ENCODE assay signal across 14 cellular contexts in the genomic region with DNA sequence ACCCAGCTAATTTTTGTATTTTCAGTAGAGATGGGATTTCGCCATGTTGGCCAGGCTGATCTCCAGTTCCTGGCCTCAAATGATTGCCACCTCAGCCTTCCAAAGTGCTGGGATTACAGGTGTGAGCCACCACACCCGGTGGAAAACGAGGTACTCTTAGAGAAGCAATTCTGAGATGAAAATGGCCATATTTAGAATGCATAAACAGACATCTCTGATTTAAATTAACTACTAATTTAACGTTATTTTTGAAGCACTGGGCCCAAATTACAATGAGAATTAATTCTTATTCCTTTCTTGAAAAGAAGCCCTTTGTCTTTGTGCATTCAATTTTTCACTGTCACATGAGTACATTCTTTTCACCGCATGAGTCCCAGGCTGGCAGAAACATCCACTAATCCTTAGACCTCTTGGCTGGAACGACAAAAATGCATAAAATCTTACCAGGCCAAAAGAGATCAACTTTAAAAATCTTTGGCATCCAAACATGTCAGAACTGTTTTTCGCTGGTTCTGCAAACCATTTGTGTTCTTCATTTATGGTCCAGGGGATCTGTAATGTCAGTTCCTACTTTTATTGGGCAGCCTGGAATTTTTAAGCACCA.
DNase-seq lines count a peak whose midpoint lies in the region; TF ChIP-seq lines count a peak whose summit lies in the region.
"Had no signal": no experiment of that assay in that cellular context is flagged by ENCODE, and none has a peak within 500 bp of the region (broad histone marks: within the 10 kb centered on the region; RNA-seq: fewer than 3 reads in every experiment).

No MANE protein-coding gene starts in this region.

- H3K9me2 ChIP-seq in OCI-LY7 (ENCODE audit: insufficient read depth, low read length) = no peaks in the 10 kb centered on the region

- no peaks in the 10 kb centered on the region for H3K27me3 ChIP-seq in OCI-LY3 (ENCODE audit: low read depth, low read length)
- H3K27me3 ChIP-seq: neutrophil had no signal

- H3K4me2 ChIP-seq in OCI-LY3 (ENCODE audit: low read length) (peak overlapping the region; percentile 64), OCI-LY7 (ENCODE audit: low read length) (no peak overlapping the region)

- H3K4me3 Mint-ChIP-seq in osteocyte (ENCODE audit: unreplicated experiment) = no peak overlapping the region
- no peak overlapping the region for H3K4me3 Mint-ChIP-seq in progenitor cell of endocrine pancreas (ENCODE audit: low read depth)
- H3K4me3 Mint-ChIP-seq: CD4-positive, CD25-positive, alpha-beta regulatory T cell; T-cell had no signal

- peak; percentile 51 for DNase-seq in AG20443 (ENCODE audit: low spot score)
- no peak for DNase-seq in osteocyte (ENCODE audit: extremely low spot score, unreplicated experiment)
- no peak for DNase-seq in activated effector memory CD4-positive, alpha-beta T cell treated with Interleukin-2 at 50 U/mL for 16 hours
- DNase-seq in stimulated activated naive CD4-positive, alpha-beta T cell treated with Interleukin-2 at 50 U/mL for 16 hours (lab: John Stamatoyannopoulos, UW) = no peak
- no peak for DNase-seq in OCI-LY7 (ENCODE audit: low spot score)
- no peak for DNase-seq in progenitor cell of endocrine pancreas (ENCODE audit: low spot score, unreplicated experiment)
- DNase-seq: activated CD8-positive, alpha-beta memory T cell treated with anti-CD3 and anti-CD28 coated beads, Interleukin-2, amount 50 U/mL, for 48 hours; cortex of kidney had no signal

- H3K36me3 ChIP-seq in OCI-LY3 (replicated peaks; ENCODE audit: low read depth, low read length) (peaks cover 9% of the 10 kb centered on the region), OCI-LY7 (ENCODE audit: insufficient read depth, low read length) (no peaks in the 10 kb centered on the region)
- H3K36me3 ChIP-seq: neutrophil had no signal

- no peaks in the 10 kb centered on the region for H3K9me3 ChIP-seq in OCI-LY3 (ENCODE audit: insufficient read depth, low read length)
- H3K9me3 ChIP-seq in OCI-LY7 (ENCODE audit: low read length) = no peaks in the 10 kb centered on the region
- H3K9me3 ChIP-seq: neutrophil had no signal

- H2AFZ ChIP-seq in OCI-LY3 (ENCODE audit: low read depth, low read length) (peak overlapping the region; percentile 33; the same call in 1 of the 2 replicates), OCI-LY7 (ENCODE audit: low read length) (no peak overlapping the region)

- no TSS peak for BruUV-seq in OCI-LY7 (replicated peaks; lab: Mats Ljungman, UMichigan)

- no peaks in the 10 kb centered on the region for H3K27me3 Mint-ChIP-seq in osteocyte (ENCODE audit: unreplicated experiment)
- no peaks in the 10 kb centered on the region for H3K27me3 Mint-ChIP-seq in progenitor cell of endocrine pancreas

- H3K9me3 Mint-ChIP-seq in osteocyte (ENCODE audit: unreplicated experiment) = no peaks in the 10 kb centered on the region
- no peaks in the 10 kb centered on the region for H3K9me3 Mint-ChIP-seq in progenitor cell of endocrine pancreas (ENCODE audit: low read depth)
- H3K9me3 Mint-ChIP-seq: T-cell had no signal

- peaks cover 8% of the 10 kb centered on the region for H3K36me3 Mint-ChIP-seq in osteocyte (ENCODE audit: unreplicated experiment)
- peaks cover 4% of the 10 kb centered on the region for H3K36me3 Mint-ChIP-seq in progenitor cell of endocrine pancreas (ENCODE audit: insufficient read depth)
- H3K36me3 Mint-ChIP-seq: CD4-positive, CD25-positive, alpha-beta regulatory T cell; T-cell had no signal

- H3K4me1 Mint-ChIP-seq in osteocyte (ENCODE audit: unreplicated experiment) (peaks cover 66% of the 10 kb centered on the region), progenitor cell of endocrine pancreas (ENCODE audit: low read depth) (peaks cover 26% of the 10 kb centered on the region)

- H3K27ac ChIP-seq in OCI-LY3 (ENCODE audit: low read length) (no peak overlapping the region), cingulate gyrus (ENCODE audit: low read depth, low read length) (peak overlapping the region; percentile 89), OCI-LY7 (ENCODE audit: low read depth, low read length, poor library complexity, severe bottlenecking) (no peak overlapping the region)
- H3K27ac ChIP-seq: neutrophil had no signal

- no peak for TF ChIP-seq CTCF in OCI-LY3 (IDR thresholded peaks at IDR 0.05; ENCODE audit: low read depth, low read length)
- TF ChIP-seq CTCF in osteocyte (IDR thresholded peaks at IDR 0.05) = no peak
- TF ChIP-seq CTCF in OCI-LY7 (conservative IDR thresholded peaks at IDR 0.05; ENCODE audit: low read length) = no peak
- TF ChIP-seq CTCF in progenitor cell of endocrine pancreas (IDR thresholded peaks at IDR 0.05; ENCODE audit: unreplicated experiment) = no peak

- CTCF ChIA-PET in OCI-LY7 (lab: Charles Lee; ENCODE audit: unreplicated experiment) = no interaction called here

- POLR2A ChIA-PET in OCI-LY7 (lab: Charles Lee) = interaction anchor here (0.5 kb wide), 1 partner anchor 223 kb away, joined by 3 read pairs; no protein-coding TSS in a partner anchor

- H3K4me1 ChIP-seq in OCI-LY3 (ENCODE audit: low read length) (peaks cover 25% of the 10 kb centered on the region), OCI-LY7 (ENCODE audit: insufficient read depth, low read length, poor library complexity, severe bottlenecking) (no peaks in the 10 kb centered on the region)

- H3K9ac ChIP-seq in OCI-LY3 (ENCODE audit: low read length) = no peak overlapping the region

- H3K4me3 ChIP-seq in OCI-LY3 (ENCODE audit: low read length) = no peak overlapping the region
- H3K4me3 ChIP-seq in OCI-LY7 (ENCODE audit: low read depth, low read length, poor library complexity, severe bottlenecking) = no peak overlapping the region
- H3K4me3 ChIP-seq: GM12878 had no signal

- intact Hi-C loops in OCI-LY7 (cut with micrococcal nuclease; ENCODE audit: unreplicated experiment) = no loop called here

- H4K20me1 ChIP-seq in OCI-LY3 (ENCODE audit: insufficient read depth, low read length) = no peaks in the 10 kb centered on the region
- H4K20me1 ChIP-seq in OCI-LY7 (ENCODE audit: insufficient read depth, low read length) = no peaks in the 10 kb centered on the region

- H3K27ac Mint-ChIP-seq in osteocyte (ENCODE audit: unreplicated experiment) (peak overlapping the region; percentile 78), progenitor cell of endocrine pancreas (no peak overlapping the region)
- H3K27ac Mint-ChIP-seq: CD4-positive, CD25-positive, alpha-beta regulatory T cell; T-cell had no signal

- H3K79me2 ChIP-seq in OCI-LY3 (ENCODE audit: low read length) (no peaks in the 10 kb centered on the region), OCI-LY7 (ENCODE audit: insufficient read depth, low read depth, low read length) (no peaks in the 10 kb centered on the region)
